Comparison of ENCODE assay signal across 28 cellular contexts in genomic region chr7:151800861-151801260, GRCh38.
"Had no signal": no experiment of that assay in that cellular context is flagged by ENCODE, and none has a peak within 500 bp of the region (broad histone marks: within the 10 kb centered on the region; RNA-seq: fewer than 3 reads in every experiment).

No MANE protein-coding gene starts in this region.

- H3K36me3 ChIP-seq: colonic mucosa, gastrocnemius medialis, heart left ventricle, neural progenitor cell, prostate gland, right atrium auricular region, sigmoid colon, thoracic aorta, upper lobe of left lung, uterus had no signal

- H3K4me3 ChIP-seq: colonic mucosa, gastrocnemius medialis, heart left ventricle, hepatocyte, neural progenitor cell, prostate gland, right atrium auricular region, sigmoid colon, thoracic aorta, tibial nerve, upper lobe of left lung, uterus had no signal

- H3K9me3 ChIP-seq: colonic mucosa, gastrocnemius medialis, heart left ventricle, prostate gland, right atrium auricular region, sigmoid colon, thoracic aorta, tibial nerve, upper lobe of left lung, uterus had no signal

- H3K9ac ChIP-seq: neural progenitor cell had no signal

- DNase-seq: cerebellar nuclear complex; colonic mucosa; effector CD8-positive, alpha-beta T cell; endodermal cell; foreskin fibroblast; gastrocnemius medialis; left colon; mammary epithelial cell; mesendoderm; midbrain; naive thymus-derived CD4-positive, alpha-beta T cell; sigmoid colon; stimulated activated CD4-positive, alpha-beta T cell treated with anti-CD3 and anti-CD28 coated beads, Interleukin-4, amount 100 ng/mL, for 4 hours; stimulated activated naive B cell treated with anti-CD40 and anti-IgM and Interleukin-4, amounts not matched to agents 10 μg/mL and 1 μg/mL and 100 μg/mL, for 72 hours; upper lobe of left lung; uterus had no signal

- H3K36me3 Mint-ChIP-seq: neural progenitor cell had no signal

- H3K9me3 Mint-ChIP-seq: dendritic cell treated with granulocyte-macrophage colony-stimulating factor and Interleukin-4, amounts not matched to agents 40 ng/mL and 50 ng/mL, for 4 days; endodermal cell; naive thymus-derived CD4-positive, alpha-beta T cell; nephron; neural progenitor cell; stimulated activated naive B cell treated with anti-CD40 and anti-IgM and Interleukin-4, amounts not matched to agents 10 μg/mL and 1 μg/mL and 100 μg/mL, for 72 hours; stimulated activated naive CD8-positive, alpha-beta T cell treated with anti-CD3 and anti-CD28 coated beads, Interleukin-15, Interleukin-2, amounts not matched to agents 100 ng/mL and 50 ng/mL, for 24 hours had no signal

- H3K4me1 ChIP-seq: neural progenitor cell, prostate gland, uterus had no signal

- H3K27ac Mint-ChIP-seq: endodermal cell; naive thymus-derived CD4-positive, alpha-beta T cell; nephron; neural progenitor cell; stimulated activated naive B cell treated with anti-CD40 and anti-IgM and Interleukin-4, amounts not matched to agents 10 μg/mL and 1 μg/mL and 100 μg/mL, for 72 hours; stimulated activated naive CD8-positive, alpha-beta T cell treated with anti-CD3 and anti-CD28 coated beads, Interleukin-15, Interleukin-2, amounts not matched to agents 100 ng/mL and 50 ng/mL, for 24 hours had no signal

- H3K27me3 Mint-ChIP-seq: dendritic cell treated with granulocyte-macrophage colony-stimulating factor and Interleukin-4, amounts not matched to agents 40 ng/mL and 50 ng/mL, for 4 days; naive thymus-derived CD4-positive, alpha-beta T cell; stimulated activated naive B cell treated with anti-CD40 and anti-IgM and Interleukin-4, amounts not matched to agents 10 μg/mL and 1 μg/mL and 100 μg/mL, for 72 hours; stimulated activated naive CD8-positive, alpha-beta T cell treated with anti-CD3 and anti-CD28 coated beads, Interleukin-15, Interleukin-2, amounts not matched to agents 100 ng/mL and 50 ng/mL, for 24 hours had no signal

- H3K27me3 ChIP-seq: colonic mucosa, gastrocnemius medialis, heart left ventricle, hepatocyte, neural progenitor cell, right atrium auricular region, sigmoid colon, tibial nerve, upper lobe of left lung, uterus had no signal

- H3K27ac ChIP-seq: colonic mucosa, epithelial cell of prostate, gastrocnemius medialis, heart left ventricle, hepatocyte, neural progenitor cell, prostate gland, right atrium auricular region, sigmoid colon, thoracic aorta, tibial nerve, upper lobe of left lung, uterus had no signal

- ATAC-seq: esophagus mucosa; gastrocnemius medialis; heart left ventricle; left colon; naive thymus-derived CD4-positive, alpha-beta T cell; stimulated activated naive B cell treated with anti-CD40 and anti-IgM and Interleukin-4, amounts not matched to agents 10 μg/mL and 1 μg/mL and 100 μg/mL, for 72 hours had no signal

- H3K4me3 Mint-ChIP-seq: dendritic cell treated with granulocyte-macrophage colony-stimulating factor and Interleukin-4, amounts not matched to agents 40 ng/mL and 50 ng/mL, for 4 days; endodermal cell; naive thymus-derived CD4-positive, alpha-beta T cell; nephron; stimulated activated naive B cell treated with anti-CD40 and anti-IgM and Interleukin-4, amounts not matched to agents 10 μg/mL and 1 μg/mL and 100 μg/mL, for 72 hours; stimulated activated naive CD8-positive, alpha-beta T cell treated with anti-CD3 and anti-CD28 coated beads, Interleukin-15, Interleukin-2, amounts not matched to agents 100 ng/mL and 50 ng/mL, for 24 hours had no signal
